16 cellular contexts compared by ENCODE assay signal in the genomic region with DNA sequence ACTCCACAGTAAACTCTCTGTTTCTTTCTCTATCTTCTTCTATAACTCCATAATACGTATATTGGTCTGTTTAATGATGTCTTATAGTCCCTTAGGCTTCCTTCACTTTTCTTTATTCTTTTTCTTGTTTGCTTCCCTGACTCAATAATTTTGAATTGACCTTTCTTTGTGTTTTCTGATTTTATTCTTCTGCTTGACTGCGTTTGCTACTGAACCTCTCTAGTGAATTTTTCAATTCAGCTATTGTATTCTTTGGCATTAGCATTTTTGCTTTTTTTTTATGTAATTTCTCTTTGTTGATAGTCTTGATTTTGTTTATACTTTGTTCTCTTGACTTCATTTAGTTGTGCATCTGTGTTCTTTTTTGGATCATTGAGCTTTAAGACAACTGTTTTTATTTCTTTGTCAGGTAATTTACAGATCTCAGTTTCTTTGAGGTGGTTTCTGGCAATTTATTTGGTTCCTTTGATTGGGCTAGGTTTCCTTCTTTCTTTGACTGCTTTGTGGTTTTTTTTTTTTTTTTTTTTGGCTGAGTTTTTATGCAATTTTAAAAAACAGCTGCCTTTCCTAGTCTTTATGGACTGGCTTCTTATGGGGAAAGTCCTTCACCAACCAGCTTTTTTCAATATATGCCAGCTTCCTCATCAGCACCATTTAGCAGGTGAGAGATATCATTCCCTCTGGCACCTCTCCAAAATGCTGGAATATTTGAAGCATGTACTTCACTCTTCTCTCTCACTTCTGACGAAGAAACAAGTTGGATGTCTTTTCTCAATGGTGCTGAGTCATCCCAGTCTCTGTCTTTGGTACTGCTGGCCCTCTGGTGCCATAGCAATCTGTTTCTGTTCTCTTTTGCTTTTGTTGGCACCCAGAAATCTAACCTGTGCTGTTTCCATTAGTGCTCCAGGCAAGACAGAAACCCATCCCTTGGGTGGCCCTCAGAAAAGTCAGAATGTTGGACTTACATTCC. TPM values are rescaled to one million over a fixed set of nuclear protein-coding genes. Genes with fewer than 3 reads are reported as not detected.
DNase-seq lines count a peak whose midpoint lies in the region; ATAC-seq, FAIRE-seq and TF ChIP-seq lines count a peak whose summit lies in the region.
"Had no signal": no experiment of that assay in that cellular context is flagged by ENCODE, and none has a peak within 500 bp of the region (broad histone marks: within the 10 kb centered on the region; RNA-seq: fewer than 3 reads in every experiment).

No MANE protein-coding gene starts in this region.

- H3K4ac ChIP-seq in mesendoderm (ENCODE audit: low read depth, low read length), result no peak overlapping the region

- in situ Hi-C loops in K562 (cut with MboI), result no loop called here

- no peak overlapping the region for H2BK5ac ChIP-seq in mesendoderm (ENCODE audit: low read length)

- H3K79me1 ChIP-seq in mesendoderm (ENCODE audit: low read length), result no peaks in the 10 kb centered on the region

- no TSS peak for BruUV-seq in K562 (replicated peaks; lab: Mats Ljungman, UMichigan)

- no peak for TF ChIP-seq POLR2A in K562 (conservative IDR thresholded peaks at IDR 0.05)

- ATAC-seq in K562 (peak; percentile 62; the same call in 2 of the 3 replicates), psoas muscle (no peak)
- ATAC-seq: left colon had no signal

- peaks cover 9% of the 10 kb centered on the region for H3K4me1 Mint-ChIP-seq in activated CD4-positive, alpha-beta memory T cell treated with anti-CD3 and anti-CD28 coated beads for 36 hours (ENCODE audit: low read depth)
- H3K4me1 Mint-ChIP-seq: nephron had no signal

- no peak overlapping the region for H3K27ac Mint-ChIP-seq in activated CD4-positive, alpha-beta memory T cell treated with anti-CD3 and anti-CD28 coated beads for 36 hours
- H3K27ac Mint-ChIP-seq: activated CD4-positive, alpha-beta T cell treated with anti-CD3 and anti-CD28 coated beads, Interleukin-2, amount 10 ng/mL, durations not matched to agents 24 days and 14 days; IgD-negative memory B cell; nephron had no signal

- H3K9ac ChIP-seq in Loucy (ENCODE audit: low read depth, low read length, poor library complexity, severe bottlenecking) (no peak overlapping the region), K562 (ENCODE audit: insufficient read depth in 1 of 2, low read depth in 2 of 2, low read length in 2 of 2) (no peak overlapping the region), mesendoderm (ENCODE audit: low read length) (no peak overlapping the region)

- H3K36me3 Mint-ChIP-seq in activated CD4-positive, alpha-beta memory T cell treated with anti-CD3 and anti-CD28 coated beads for 36 hours, result peaks cover 81% of the 10 kb centered on the region

- H4K5ac ChIP-seq in mesendoderm (ENCODE audit: low read length), result no peak overlapping the region

- TF ChIP-seq RAD21 in K562 (CRISPR knock-in tag; conservative IDR thresholded peaks at IDR 0.05 in 1 of 2, IDR thresholded peaks at IDR 0.05 in 1 of 2), result no peak

- H4K20me1 ChIP-seq in Loucy (ENCODE audit: insufficient read depth, low read length, poor library complexity, severe bottlenecking) (peaks cover 39% of the 10 kb centered on the region), K562 (replicated peaks; ENCODE audit: control insufficient read depth, insufficient read depth, low read length) (no peaks in the 10 kb centered on the region)

- no peak overlapping the region for H2AFZ ChIP-seq in Loucy (ENCODE audit: low read length)
- H2AFZ ChIP-seq in K562 (ENCODE audit: low read depth, low read length), result no peak overlapping the region

- H3K23ac ChIP-seq in mesendoderm (ENCODE audit: low read length), result no peak overlapping the region

- peaks cover 10% of the 10 kb centered on the region for H3K4me1 ChIP-seq in Loucy (ENCODE audit: insufficient read depth, low read length, poor library complexity, severe bottlenecking)
- H3K4me1 ChIP-seq in K562 (replicated peaks in 1 of 2; ENCODE audit: control insufficient read depth in 2 of 2, insufficient read depth in 2 of 2, low read length in 2 of 2), result peaks cover 0 to 3% of the 10 kb centered on the region in 2 experiments; a peak in 1 of 5 replicates
- H3K4me1 ChIP-seq in mesendoderm (ENCODE audit: control insufficient read depth, low read depth, low read length), result no peaks in the 10 kb centered on the region
- no peaks in the 10 kb centered on the region for H3K4me1 ChIP-seq in psoas muscle

- H3K18ac ChIP-seq in mesendoderm (ENCODE audit: low read length), result no peak overlapping the region

- H3K4me2 ChIP-seq in Loucy (ENCODE audit: low read depth, low read length, poor library complexity, severe bottlenecking) (peak overlapping the region; percentile 45), K562 (ENCODE audit: insufficient read depth, low read length) (no peak overlapping the region), mesendoderm (ENCODE audit: low read length) (no peak overlapping the region)

- no peak overlapping the region for H3K4me3 Mint-ChIP-seq in activated CD4-positive, alpha-beta memory T cell treated with anti-CD3 and anti-CD28 coated beads for 36 hours
- H3K4me3 Mint-ChIP-seq: activated CD4-positive, alpha-beta T cell treated with anti-CD3 and anti-CD28 coated beads, Interleukin-2, amount 10 ng/mL, durations not matched to agents 24 days and 14 days; IgD-negative memory B cell; nephron had no signal

- peaks cover 5% of the 10 kb centered on the region for H3K27me3 ChIP-seq in Loucy (ENCODE audit: insufficient read depth, low read length, poor library complexity, severe bottlenecking)
- H3K27me3 ChIP-seq in K562 (ENCODE audit: control insufficient read depth in 2 of 2, insufficient read depth in 2 of 2, low read length in 2 of 2), result no peaks in the 10 kb centered on the region
- no peaks in the 10 kb centered on the region for H3K27me3 ChIP-seq in mesendoderm (ENCODE audit: insufficient read depth, low read length, poor library complexity)
- no peaks in the 10 kb centered on the region for H3K27me3 ChIP-seq in psoas muscle (ENCODE audit: insufficient read depth in 3 of 3, low read length in 2 of 3)

- no peak for FAIRE-seq in K562 (lab: Jason Lieb, UNC)
- FAIRE-seq: colon, G401.6 had no signal

- TF ChIP-seq CTCF in Loucy (conservative IDR thresholded peaks at IDR 0.05; ENCODE audit: low read length), result no peak
- no peak for TF ChIP-seq CTCF in K562 (IDR thresholded peaks at IDR 0.05 in 2 of 3, conservative IDR thresholded peaks at IDR 0.05 in 1 of 3; ENCODE audit: insufficient read depth in 2 of 3, low read depth in 1 of 3, low read length in 3 of 3)
- no peak for TF ChIP-seq CTCF in psoas muscle (IDR thresholded peaks at IDR 0.05)

- no peak overlapping the region for H2AK5ac ChIP-seq in mesendoderm (ENCODE audit: low read length)

- H3K27ac ChIP-seq in K562 (ENCODE audit: extremely low read depth, low read depth, low read length), result no peak overlapping the region
- no peak overlapping the region for H3K27ac ChIP-seq in mesendoderm (ENCODE audit: low read depth, low read length)
- no peak overlapping the region for H3K27ac ChIP-seq in psoas muscle

- no peaks in the 10 kb centered on the region for H3K9me1 ChIP-seq in K562 (ENCODE audit: control insufficient read depth, insufficient read depth, low read length)

- intact Hi-C loops in K562 (cut with micrococcal nuclease) (no loop called here), psoas muscle (cut with DNase I) (no loop called here)
- intact Hi-C loops in activated CD4-positive, alpha-beta memory T cell treated with anti-CD3 and anti-CD28 coated beads for 36 hours (cut with micrococcal nuclease), result no loop called here

- no peak for TF ChIP-seq EP300 in K562 (IDR thresholded peaks at IDR 0.05; ENCODE audit: low read length)

- H4K8ac ChIP-seq in mesendoderm (ENCODE audit: low read depth, low read length), result no peak overlapping the region

- H3K56ac ChIP-seq in mesendoderm (ENCODE audit: low read length), result no peak overlapping the region

- no peak overlapping the region for H2BK120ac ChIP-seq in mesendoderm (ENCODE audit: low read depth, low read length)

- no peak overlapping the region for H2BK15ac ChIP-seq in mesendoderm (replicated peaks; ENCODE audit: low read depth)

- peaks cover 6% of the 10 kb centered on the region; the same call in 1 of the 2 replicates for H3K9me3 ChIP-seq in Loucy (ENCODE audit: insufficient read depth, low read depth, low read length)
- H3K9me3 ChIP-seq in K562 (replicated peaks; ENCODE audit: control insufficient read depth, insufficient read depth, low read depth, low read length), result no peaks in the 10 kb centered on the region
- no peaks in the 10 kb centered on the region for H3K9me3 ChIP-seq in psoas muscle

- DNase-seq in SIG-M5 treated with dmso at 0.1 percent for 504 hours (lab: John Stamatoyannopoulos, UW; ENCODE audit: unreplicated experiment), result peak; percentile 5
- no peak for DNase-seq in SIG-M5 (lab: John Stamatoyannopoulos, UW)
- peak in 2 of 4 experiments; percentile 11 to 41 for DNase-seq in K562 (ENCODE audit: extremely low read depth in 1 of 4, low spot score in 3 of 4)
- peak; percentile 46 for DNase-seq in mesendoderm
- no peak for DNase-seq in psoas muscle
- DNase-seq in RKO (ENCODE audit: low spot score), result no peak
- DNase-seq in activated CD4-positive, alpha-beta memory T cell treated with anti-CD3 and anti-CD28 coated beads for 36 hours, result no peak
- DNase-seq: activated CD4-positive, alpha-beta T cell treated with anti-CD3 and anti-CD28 coated beads, Interleukin-2, amount 10 ng/mL, durations not matched to agents 24 days and 14 days; activated gamma-delta T cell; left colon; NCI-H524 treated with DMSO at 0.1 percent for 48 hours had no signal

- CTCF ChIA-PET in K562 (lab: Yijun Ruan, JAX; ENCODE audit: low intra/inter-chr PET ratio), result no interaction called here
- CTCF ChIA-PET in activated CD4-positive, alpha-beta memory T cell treated with anti-CD3 and anti-CD28 coated beads for 36 hours (lab: Charles Lee), result no interaction called here

- H3F3A ChIP-seq in Loucy (ENCODE audit: low read depth), result no peaks in the 10 kb centered on the region

- POLR2A ChIA-PET in K562 (lab: Yijun Ruan, JAX), result interaction anchor here (0.7 kb wide), 1 partner anchor 19 kb away, joined by 5 read pairs; no protein-coding TSS in a partner anchor
- POLR2A ChIA-PET in activated CD4-positive, alpha-beta memory T cell treated with anti-CD3 and anti-CD28 coated beads for 36 hours (lab: Charles Lee), result no interaction called here

- no peaks in the 10 kb centered on the region for H3K9me2 ChIP-seq in Loucy (replicated peaks; ENCODE audit: low read depth, low read length)

- peaks cover 22% of the 10 kb centered on the region for H3K9me3 Mint-ChIP-seq in activated CD4-positive, alpha-beta memory T cell treated with anti-CD3 and anti-CD28 coated beads for 36 hours

- peaks cover 20% of the 10 kb centered on the region; the same call in 1 of the 2 replicates for H3K79me2 ChIP-seq in Loucy (ENCODE audit: insufficient read depth, low read length)
- H3K79me2 ChIP-seq in K562 (ENCODE audit: control insufficient read depth, insufficient read depth, low read length), result peaks cover 36% of the 10 kb centered on the region
- H3K79me2 ChIP-seq in mesendoderm (ENCODE audit: control insufficient read depth, insufficient read depth, low read length), result no peaks in the 10 kb centered on the region

- H3K36me3 ChIP-seq in Loucy (ENCODE audit: insufficient read depth, low read length), result peaks cover 87% of the 10 kb centered on the region
- peaks cover 78% of the 10 kb centered on the region for H3K36me3 ChIP-seq in K562 (ENCODE audit: control insufficient read depth, insufficient read depth, low read length)
- H3K36me3 ChIP-seq in mesendoderm (ENCODE audit: control insufficient read depth, insufficient read depth, low read length), result no peaks in the 10 kb centered on the region
- peaks cover 6 to 60% of the 10 kb centered on the region in 2 donors for H3K36me3 ChIP-seq in psoas muscle (ENCODE audit: insufficient read depth in 1 of 2, low read depth in 1 of 2)

- no peaks in the 10 kb centered on the region for H3K27me3 Mint-ChIP-seq in activated CD4-positive, alpha-beta memory T cell treated with anti-CD3 and anti-CD28 coated beads for 36 hours
- H3K27me3 Mint-ChIP-seq: activated CD4-positive, alpha-beta T cell treated with anti-CD3 and anti-CD28 coated beads, Interleukin-2, amount 10 ng/mL, durations not matched to agents 24 days and 14 days; IgD-negative memory B cell had no signal

- H3K4me3 ChIP-seq in Loucy (ENCODE audit: low read length, poor library complexity, severe bottlenecking), result no peak overlapping the region
- H3K4me3 ChIP-seq in K562, result no peak overlapping the region
- no peak overlapping the region for H3K4me3 ChIP-seq in mesendoderm (ENCODE audit: low read length)
- no peak overlapping the region for H3K4me3 ChIP-seq in psoas muscle

- WGBS in K562 (ENCODE audit: insufficient coverage, low coverage, missing lambda C conversion rate), result 68% methylated on average over 3 of the region's 3 CpGs
- no CpG with 5 or more reads among the region's 3 CpGs for WGBS in mesendoderm (ENCODE audit: extremely low coverage, insufficient coverage, low lambda C conversion rate)
- whole genome bisulfite sequencing in psoas muscle, 3 donors, result 74 to 84% (median 78%) methylated on average over 3 of the region's 3 CpGs

RNA-seq across cellular contexts. Expression of a gene that starts 17.6 kb away (rescaled TPM):
- total RNA-seq in K562 (2011; cell fraction: chromatin; rRNA removed; ENCODE audit: low replicate concordance), result 32.9 and 110 TPM in 2 replicates
- total RNA-seq in K562 (2011; cell fraction: nucleolus; rRNA removed), result 19.3 and 33.6 TPM in 2 replicates
- 52.5 and 68.8 TPM in 2 replicates for total RNA-seq in K562 (2011; cell fraction: nucleoplasm; rRNA removed)
- total RNA-seq in K562 (2014; rRNA removed), result 73.5 and 85.5 TPM in 2 replicates
- 113 and 120 TPM in 2 replicates for total RNA-seq in K562 (2014; rRNA removed; fragmentation: Illumina TruSeq; extraction: Trizol)
- 122 and 128 TPM in 2 replicates for total RNA-seq in K562 (2015; rRNA removed; fragmentation: Illumina TruSeq; extraction: Trizol)
- 50.1 and 51.7 TPM in 2 replicates for total RNA-seq in K562 (2021)
- 15.4 and 19.3 TPM in 2 replicates for polyA plus RNA-seq in K562 (2011; rRNA removed)
- polyA plus RNA-seq in K562 (2011; cell fraction: cytosol; rRNA removed), result 2.0 and 4.4 TPM in 2 replicates
- 11.6 and 13.0 TPM in 2 replicates for polyA plus RNA-seq in K562 (2011; cell fraction: nucleus; rRNA removed)
- 24.7 and 40.6 TPM in 2 replicates for polyA plus RNA-seq in K562 (2012)
- 75.5 and 78.5 TPM in 2 replicates for polyA plus RNA-seq in K562 (2014; fragmentation: Illumina TruSeq; extraction: Trizol)
- polyA plus RNA-seq in K562 (2014; fragmentation: Nextera tagmentation; extraction: Ambion mirVana), result 10 to 100 TPM; 53.6 to 96.8 TPM
- polyA plus RNA-seq in K562 (2014; rRNA removed), result 22.6 and 27.4 TPM in 2 replicates
- polyA minus RNA-seq in K562 (2011; rRNA and poly(A)+ RNA removed), result 97.8 and 117 TPM in 2 replicates
- 16.2 and 22.3 TPM in 2 replicates for polyA minus RNA-seq in K562 (2011; cell fraction: cytosol; rRNA and poly(A)+ RNA removed)
- 63.8 and 110 TPM in 2 replicates for polyA minus RNA-seq in K562 (2011; cell fraction: nucleus; rRNA and poly(A)+ RNA removed)
- 29.6 TPM for polyA plus RNA-seq in mesendoderm (2013, experiment 1 of 2)
- 28.4 TPM for polyA plus RNA-seq in mesendoderm (2013, experiment 2 of 2)
- 10 to 100 TPM; 16.1 to 26.3 (median 19.4) TPM for total RNA-seq in psoas muscle
- 10 to 100 TPM; 12.9 to 27.2 (median 19.8) TPM for polyA plus RNA-seq in psoas muscle
- total RNA-seq in activated CD4-positive, alpha-beta memory T cell treated with anti-CD3 and anti-CD28 coated beads for 36 hours, result 10 to 100 TPM; 39.4 to 43.8 TPM

RNA-seq across cellular contexts. Expression of a gene that starts 21.3 kb away (rescaled TPM):
- 6.0 and 8.3 TPM in 2 replicates for total RNA-seq in K562 (2011; cell fraction: chromatin; rRNA removed; ENCODE audit: low replicate concordance)
- 3.9 and 6.5 TPM in 2 replicates for total RNA-seq in K562 (2011; cell fraction: nucleolus; rRNA removed)
- 5.5 and 7.1 TPM in 2 replicates for total RNA-seq in K562 (2011; cell fraction: nucleoplasm; rRNA removed)
- total RNA-seq in K562 (2014; rRNA removed) (5.0 and 5.2 TPM in 2 replicates), K562 (2014; rRNA removed; fragmentation: Illumina TruSeq; extraction: Trizol) (3.6 and 3.7 TPM in 2 replicates), K562 (2015; rRNA removed; fragmentation: Illumina TruSeq; extraction: Trizol) (3.4 and 3.8 TPM in 2 replicates), K562 (2021) (6.1 and 8.2 TPM in 2 replicates), psoas muscle (under 1 TPM in 3 of 4 donors, not detected in 1; 0.13 to 0.24 (median 0.20) TPM)
- polyA plus RNA-seq in K562 (2011; rRNA removed) (6.8 and 8.4 TPM in 2 replicates), K562 (2014; fragmentation: Illumina TruSeq; extraction: Trizol) (4.0 and 5.4 TPM in 2 replicates), K562 (2014; fragmentation: Nextera tagmentation; extraction: Ambion mirVana) (under 1 TPM; 0.53 to 0.63 TPM), K562 (2014; rRNA removed) (6.8 and 9.4 TPM in 2 replicates), psoas muscle (under 1 TPM; 0.22 to 0.34 (median 0.30) TPM)
- polyA plus RNA-seq in K562 (2011; cell fraction: cytosol; rRNA removed), result 6.7 and 10.6 TPM in 2 replicates
- polyA plus RNA-seq in K562 (2011; cell fraction: nucleus; rRNA removed), result 24.0 and 36.2 TPM in 2 replicates
- 5.7 and 6.0 TPM in 2 replicates for polyA plus RNA-seq in K562 (2012)
- polyA minus RNA-seq in K562 (2011; rRNA and poly(A)+ RNA removed), result 2.6 and 3.0 TPM in 2 replicates
- polyA minus RNA-seq in K562 (2011; cell fraction: cytosol; rRNA and poly(A)+ RNA removed), result 3.1 and 3.7 TPM in 2 replicates
- 6.8 and 7.0 TPM in 2 replicates for polyA minus RNA-seq in K562 (2011; cell fraction: nucleus; rRNA and poly(A)+ RNA removed)
- 1.1 TPM for polyA plus RNA-seq in mesendoderm (2013, experiment 1 of 2)
- 0.88 TPM for polyA plus RNA-seq in mesendoderm (2013, experiment 2 of 2)
- not detected for total RNA-seq in activated CD4-positive, alpha-beta memory T cell treated with anti-CD3 and anti-CD28 coated beads for 36 hours
- total RNA-seq: activated CD4-positive, alpha-beta T cell treated with anti-CD3 and anti-CD28 coated beads, Interleukin-2, amount 10 ng/mL, durations not matched to agents 24 days and 14 days had no signal
- polyA plus RNA-seq: IgD-negative memory B cell had no signal

Comparison
In these comparisons a context has a peak if more than half of its experiments do, and no peak if none do; other contexts are left out.
1. DNase-seq: peak in SIG-M5 treated with dmso at 0.1 percent for 504 hours (single experiment) and mesendoderm (single experiment); none in SIG-M5 (single experiment), psoas muscle (0 of 2), RKO (single experiment) and activated CD4-positive, alpha-beta memory T cell treated with anti-CD3 and anti-CD28 coated beads for 36 hours (single experiment).